ENCODE assay signal across 13 cellular contexts in the genomic region with DNA sequence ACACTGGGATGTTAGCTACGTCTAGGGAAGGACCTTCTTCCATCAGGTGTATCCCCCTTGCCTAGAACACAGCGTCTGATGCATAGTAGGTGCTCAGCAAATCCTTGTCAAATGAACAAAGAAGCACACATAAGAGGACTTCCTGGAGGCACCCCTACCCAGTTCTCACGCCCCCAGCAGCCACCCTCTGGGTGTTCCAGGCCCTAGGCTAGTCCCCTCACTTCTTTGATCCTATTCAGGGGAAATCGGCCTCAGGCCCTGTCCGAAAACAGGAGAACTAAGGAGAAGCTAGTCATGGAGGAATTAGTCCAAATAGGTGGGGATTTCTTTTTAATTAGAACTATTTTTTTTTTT.
DNase-seq lines count a peak whose midpoint lies in the region; ATAC-seq and TF ChIP-seq lines count a peak whose summit lies in the region.
"Had no signal": no experiment of that assay in that cellular context is flagged by ENCODE, and none has a peak within 500 bp of the region (broad histone marks: within the 10 kb centered on the region; RNA-seq: fewer than 3 reads in every experiment).

No MANE protein-coding gene starts in this region.

- H3K36me3 ChIP-seq in PC-9 (ENCODE audit: low read depth): no peaks in the 10 kb centered on the region
- H3K36me3 ChIP-seq in thoracic aorta: no peaks in the 10 kb centered on the region

- BruUV-seq in PC-9 (replicated peaks; lab: Mats Ljungman, UMichigan): no TSS peak

- TF ChIP-seq CTCF in PC-9 (conservative IDR thresholded peaks at IDR 0.05) (no peak), thoracic aorta (IDR thresholded peaks at IDR 0.05) (no peak)

- peak overlapping the region; percentile 58 for H3K4me2 ChIP-seq in PC-9

- H3K27me3 Mint-ChIP-seq in naive B cell: peaks cover 0 to 5% (median 5%) of the 10 kb centered on the region in 3 donors

- intact Hi-C loops in PC-9 (cut with micrococcal nuclease; ENCODE audit: unreplicated experiment): no loop called here

- H3K9me3 ChIP-seq in PC-9 (ENCODE audit: insufficient read depth, low read depth) (no peaks in the 10 kb centered on the region), thoracic aorta (no peaks in the 10 kb centered on the region)

- H3K4me1 Mint-ChIP-seq in naive B cell: peaks cover 30 to 43% (median 32%) of the 10 kb centered on the region in 3 donors

- peak overlapping the region in 7 of 8 donors; percentile 2 to 88 (median 76) for H3K4me3 Mint-ChIP-seq in naive B cell
- H3K4me3 Mint-ChIP-seq: mesothelial cell of epicardium; stimulated activated naive CD8-positive, alpha-beta T cell treated with anti-CD3 and anti-CD28 coated beads, Interleukin-15, Interleukin-2, amounts not matched to agents 100 ng/mL and 50 ng/mL, for 24 hours had no signal

- H2AFZ ChIP-seq in PC-9: no peak overlapping the region

- POLR2A ChIA-PET in PC-9 (lab: Charles Lee; ENCODE audit: unreplicated experiment): interaction anchor here (0.5 to 0.7 kb wide), 2 partner anchors 16 to 153 kb away, joined by 3 to 45 read pairs; no protein-coding TSS in a partner anchor

- no peak overlapping the region for H3K4me3 ChIP-seq in PC-9
- H3K4me3 ChIP-seq in thoracic aorta: no peak overlapping the region

- H4K20me1 ChIP-seq in PC-9 (ENCODE audit: insufficient read depth): no peaks in the 10 kb centered on the region

- peak overlapping the region; percentile 86 for H3K27ac ChIP-seq in PC-9
- H3K27ac ChIP-seq in thoracic aorta: peak overlapping the region; percentile 73 to 82

- H3K4me1 ChIP-seq in PC-9 (replicated peaks; ENCODE audit: insufficient read depth) (peaks cover 58% of the 10 kb centered on the region), thoracic aorta (ENCODE audit: control insufficient read depth in 1 of 2, low read depth in 2 of 2) (peaks cover 42 to 67% of the 10 kb centered on the region in 2 donors)

- CTCF ChIA-PET in PC-9 (lab: Charles Lee): interaction anchor here (0.6 kb wide), 1 partner anchor 1045 kb away, joined by 4 read pairs; no protein-coding TSS in a partner anchor

- H3K79me2 ChIP-seq in PC-9 (ENCODE audit: low read depth): no peaks in the 10 kb centered on the region

- no peak for DNase-seq in PC-9
- peak; percentile 47 for DNase-seq in ecto neural progenitor cell (ENCODE audit: low spot score)
- DNase-seq in naive B cell: no peak
- DNase-seq in thoracic aorta (ENCODE audit: low spot score): no peak
- no peak for DNase-seq in GDM1 (lab: John Stamatoyannopoulos, UW)
- DNase-seq in Kasumi-1 (lab: John Stamatoyannopoulos, UW): no peak
- DNase-seq: activated CD4-positive, alpha-beta T cell treated with anti-CD3 and anti-CD28 coated beads, Interleukin-2, amount 50 U/mL, for 4 hours; NCI-H1092; T1000 had no signal

- H3K9me2 ChIP-seq in PC-9 (ENCODE audit: insufficient read depth): no peaks in the 10 kb centered on the region

- ATAC-seq in naive B cell (ENCODE audit: low read depth in 2 of 2) (no peak), thoracic aorta (ENCODE audit: insufficient number of reproducible peaks, low FRiP score, low read depth) (no peak), esophagus mucosa (no peak), HG03039 (IDR thresholded peaks at IDR 0.05; ENCODE audit: unreplicated experiment) (no peak)

- peak overlapping the region in 5 of 6 donors; percentile 81 to 95 (median 90) for H3K27ac Mint-ChIP-seq in naive B cell
- H3K27ac Mint-ChIP-seq: stimulated activated naive CD8-positive, alpha-beta T cell treated with anti-CD3 and anti-CD28 coated beads, Interleukin-15, Interleukin-2, amounts not matched to agents 100 ng/mL and 50 ng/mL, for 24 hours had no signal

- H3K36me3 Mint-ChIP-seq in naive B cell: no peaks in the 10 kb centered on the region
- H3K36me3 Mint-ChIP-seq: mesothelial cell of epicardium had no signal

- peaks cover 33% of the 10 kb centered on the region for H3F3A ChIP-seq in PC-9 (ENCODE audit: insufficient read depth, low read depth)

- no peaks in the 10 kb centered on the region for H3K9me3 Mint-ChIP-seq in naive B cell
- H3K9me3 Mint-ChIP-seq: mesothelial cell of epicardium; stimulated activated naive CD8-positive, alpha-beta T cell treated with anti-CD3 and anti-CD28 coated beads, Interleukin-15, Interleukin-2, amounts not matched to agents 100 ng/mL and 50 ng/mL, for 24 hours had no signal

- H3K27me3 ChIP-seq in PC-9 (ENCODE audit: insufficient read depth, low read depth) (no peaks in the 10 kb centered on the region), thoracic aorta (replicated peaks; ENCODE audit: insufficient read depth) (no peaks in the 10 kb centered on the region)
